Comparison of ENCODE assay signal across 15 cellular contexts in the genomic region with DNA sequence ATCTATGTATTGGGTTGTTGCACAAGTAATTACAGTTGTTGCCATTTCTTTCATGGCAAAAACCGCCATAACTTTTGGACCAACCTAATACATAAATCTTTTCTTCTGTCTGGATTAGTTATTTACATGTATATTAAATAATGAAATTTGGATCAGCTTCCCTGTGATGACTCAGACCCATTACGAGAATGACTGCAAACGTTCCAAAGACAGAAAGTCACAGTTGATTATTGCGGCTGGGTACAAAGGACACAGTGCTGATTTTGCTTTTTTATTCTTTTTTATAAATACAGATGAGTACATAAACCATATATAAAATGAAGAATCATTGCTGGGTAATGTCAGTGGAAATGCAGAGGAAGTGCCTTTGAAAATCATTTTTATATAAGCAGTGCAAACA.
DNase-seq lines count a peak whose midpoint lies in the region; ATAC-seq, FAIRE-seq and TF ChIP-seq lines count a peak whose summit lies in the region.
"Had no signal": no experiment of that assay in that cellular context is flagged by ENCODE, and none has a peak within 500 bp of the region (broad histone marks: within the 10 kb centered on the region; RNA-seq: fewer than 3 reads in every experiment).

No MANE protein-coding gene starts in this region.

- TF ChIP-seq POLR2A in IMR-90 (IDR thresholded peaks at IDR 0.05; ENCODE audit: low read depth, low read length) (no peak), gastrocnemius medialis (IDR thresholded peaks at IDR 0.05) (no peak)

- H3K9me3 ChIP-seq in IMR-90 (ENCODE audit: control insufficient read depth, insufficient read depth, low read length) (no peaks in the 10 kb centered on the region), gastrocnemius medialis (no peaks in the 10 kb centered on the region)
- H3K9me3 ChIP-seq: psoas muscle had no signal

- dilution Hi-C loops in IMR-90 (cut with HindIII; ENCODE audit: low sequenced_read_pairs, unreplicated experiment), result no loop called here

- no peak overlapping the region for H3K23ac ChIP-seq in IMR-90 (ENCODE audit: low read depth, low read length)

- peak; percentile 54 for DNase-seq in A172 (ENCODE audit: low spot score)
- DNase-seq in IMR-90, result peak; percentile 67
- peak; percentile 16 for DNase-seq in bronchial epithelial cell (ENCODE audit: low read depth)
- DNase-seq in hepatic stellate cell (ENCODE audit: low spot score), result peak; percentile 51
- no peak for DNase-seq in gastrocnemius medialis
- DNase-seq: activated effector memory CD4-positive, alpha-beta T cell treated with anti-CD3 and anti-CD28 coated beads, Interleukin-2, amount 50 U/mL, for 16 hours; GDM1; NCI-H187; NCI-H69; psoas muscle; stimulated activated CD4-positive, alpha-beta T cell treated with anti-CD3 and anti-CD28 coated beads, Interleukin-15, amount 100 ng/mL, for 24 hours had no signal

- H4K91ac ChIP-seq in IMR-90 (ENCODE audit: insufficient read depth, low read depth, low read length), result no peak overlapping the region

- TF ChIP-seq RAD21 in IMR-90 (IDR thresholded peaks at IDR 0.05; ENCODE audit: low read length), result no peak

- CTCF ChIA-PET in IMR-90 (lab: Yijun Ruan, JAX), result interaction anchor here (0.6 to 1.0 kb wide), 3 partner anchors 125 to 1352 kb away, joined by 3 to 6 read pairs (median 4); no protein-coding TSS in a partner anchor

- H3K9ac ChIP-seq in IMR-90 (ENCODE audit: low read depth, low read length), result no peak overlapping the region

- H4K20me1 ChIP-seq in IMR-90 (ENCODE audit: insufficient read depth, low read length), result no peaks in the 10 kb centered on the region

- H3K4me3 ChIP-seq in IMR-90 (ENCODE audit: insufficient read depth, low read depth, low read length) (no peak overlapping the region), bronchial epithelial cell (ENCODE audit: low read depth, low read length) (no peak overlapping the region), gastrocnemius medialis (no peak overlapping the region)
- H3K4me3 ChIP-seq: psoas muscle had no signal

- H3K36me3 ChIP-seq in IMR-90 (ENCODE audit: control insufficient read depth, insufficient read depth, low read length), result no peaks in the 10 kb centered on the region
- H3K36me3 ChIP-seq in bronchial epithelial cell (ENCODE audit: control insufficient read depth, insufficient read depth, low read length), result no peaks in the 10 kb centered on the region
- no peaks in the 10 kb centered on the region for H3K36me3 ChIP-seq in gastrocnemius medialis

- no peak overlapping the region for H4K8ac ChIP-seq in IMR-90 (ENCODE audit: low read depth in 2 of 2, low read length in 2 of 2)

- H2BK5ac ChIP-seq in IMR-90 (ENCODE audit: low read depth, low read length, poor library complexity, severe bottlenecking), result no peak overlapping the region

- ATAC-seq in IMR-90 (ENCODE audit: low read depth), result peak; percentile 38
- ATAC-seq in gastrocnemius medialis, result no peak
- no peak for ATAC-seq in HG03354 (IDR thresholded peaks at IDR 0.05; ENCODE audit: poor library complexity, severe bottlenecking, unreplicated experiment)
- ATAC-seq in HG03196 (IDR thresholded peaks at IDR 0.05; ENCODE audit: unreplicated experiment), result no peak
- no peak for ATAC-seq in HG03439 (IDR thresholded peaks at IDR 0.05; ENCODE audit: unreplicated experiment)
- ATAC-seq: left lobe of liver had no signal

- no peak overlapping the region for H2AFZ ChIP-seq in IMR-90 (replicated peaks; ENCODE audit: low read length, poor library complexity)

- H3K56ac ChIP-seq in IMR-90 (ENCODE audit: extremely low read depth, insufficient read depth, low read length), result no peak overlapping the region

- H3K27me3 ChIP-seq in IMR-90 (ENCODE audit: control insufficient read depth, insufficient read depth, low read length) (no peaks in the 10 kb centered on the region; the same call in 1 of the 2 replicates), bronchial epithelial cell (ENCODE audit: control insufficient read depth, insufficient read depth, low read length) (no peaks in the 10 kb centered on the region), gastrocnemius medialis (peaks cover 2 to 5% (median 3%) of the 10 kb centered on the region in 3 donors)

- POLR2A ChIA-PET in IMR-90 (lab: Charles Lee; ENCODE audit: unreplicated experiment), result no interaction called here

- H3K9me1 ChIP-seq in IMR-90 (ENCODE audit: insufficient read depth, low read length), result peaks cover 3% of the 10 kb centered on the region; the same call in 1 of the 2 replicates

- H2AK5ac ChIP-seq in IMR-90 (ENCODE audit: low read depth, low read length), result no peak overlapping the region

- no peak overlapping the region for H3K27ac ChIP-seq in IMR-90 (ENCODE audit: insufficient read depth, low read length)
- H3K27ac ChIP-seq in gastrocnemius medialis, result no peak overlapping the region
- H3K27ac ChIP-seq: psoas muscle had no signal

- no peak overlapping the region for H2AK9ac ChIP-seq in IMR-90 (replicated peaks; ENCODE audit: low read depth, low read length, poor library complexity)

- no peak overlapping the region for H2BK120ac ChIP-seq in IMR-90 (ENCODE audit: low read depth, low read length)

- peak overlapping the region; percentile 55; the same call in 1 of the 2 replicates for H3K4me2 ChIP-seq in IMR-90 (ENCODE audit: low read depth, low read length)

- in situ Hi-C loops in IMR-90 (cut with MboI; ENCODE audit: low sequenced_read_pairs) (loop anchor here (25.0 kb wide), 1 partner anchor 612 kb away; no protein-coding TSS in a partner anchor), gastrocnemius medialis (cut with MboI; ENCODE audit: low sequenced_read_pairs in 4 of 4) (loop anchor here in 1 of 4 donors (25.0 kb wide), 1 partner anchor 612 kb away; no protein-coding TSS in a partner anchor)

- no peak overlapping the region for H3K4ac ChIP-seq in IMR-90 (ENCODE audit: low read depth, low read length)

- H3K14ac ChIP-seq in IMR-90 (replicated peaks; ENCODE audit: low read depth, low read length), result no peak overlapping the region

- TF ChIP-seq CTCF in IMR-90 (conservative IDR thresholded peaks at IDR 0.05; ENCODE audit: low read depth, low read length) (no peak), bronchial epithelial cell (IDR thresholded peaks at IDR 0.05; ENCODE audit: insufficient read depth, low read length, severe bottlenecking) (no peak), gastrocnemius medialis (IDR thresholded peaks at IDR 0.05 in 4 of 5, conservative IDR thresholded peaks at IDR 0.05 in 1 of 5) (no peak)

- no CpG with 5 or more reads among the region's 4 CpGs for WGBS in IMR-90 (ENCODE audit: extremely low coverage in 2 of 2, insufficient read length in 1 of 2), 2 experiments

- no peak overlapping the region for H4K5ac ChIP-seq in IMR-90 (ENCODE audit: low read depth, low read length)

- intact Hi-C loops in IMR-90 (cut with micrococcal nuclease), result loop anchor here (2.0 to 10.0 kb wide), 3 partner anchors 125 to 249 kb away; partner anchors contain the start of gene TWIST2
- intact Hi-C loops in gastrocnemius medialis (cut with DNase I; ENCODE audit: low total_unique reads), result no loop called here

- no peak overlapping the region for H2BK15ac ChIP-seq in IMR-90 (ENCODE audit: low read depth, low read length)

- peaks cover 10% of the 10 kb centered on the region for H3K4me1 ChIP-seq in IMR-90 (ENCODE audit: control insufficient read depth, insufficient read depth, low read length)
- no peaks in the 10 kb centered on the region for H3K4me1 ChIP-seq in gastrocnemius medialis
- H3K4me1 ChIP-seq: psoas muscle had no signal

- no peak overlapping the region for H2BK20ac ChIP-seq in IMR-90 (ENCODE audit: low read depth, low read length)

- no TSS peak for BruUV-seq in IMR-90 (replicated peaks; lab: Mats Ljungman, UMichigan)

- FAIRE-seq in bronchial epithelial cell (lab: Jason Lieb, UNC), result no peak

- H3K18ac ChIP-seq in IMR-90 (ENCODE audit: low read depth, low read length), result no peak overlapping the region

- H3K79me1 ChIP-seq in IMR-90 (ENCODE audit: low read depth in 1 of 2, low read length in 2 of 2), result no peaks in the 10 kb centered on the region

TF ChIP-seq in IMR-90, 13 proteins besides CTCF, POLR2A, EP300 and RAD21:
- TF ChIP-seq RFX5 (IDR thresholded peaks at IDR 0.05; ENCODE audit: low read depth, low read length) (no peak), CHD1 (IDR thresholded peaks at IDR 0.05; ENCODE audit: low read depth, low read length) (no peak), MAFK (IDR thresholded peaks at IDR 0.05; ENCODE audit: low read depth, low read length) (0 out of 2 replicates have a peak, but pooled peaks have one; percentile 42), FOS (IDR thresholded peaks at IDR 0.05; ENCODE audit: low read depth, low read length) (peak; percentile 55; the same call in 1 of the 2 replicates), MAZ (IDR thresholded peaks at IDR 0.05; ENCODE audit: borderline replicate concordance, low read depth, low read length) (no peak), CEBPB (IDR thresholded peaks at IDR 0.05; ENCODE audit: low read depth, low read length) (peak; percentile 7; the same call in 1 of the 2 replicates), MXI1 (IDR thresholded peaks at IDR 0.05; ENCODE audit: borderline replicate concordance, low read depth, low read length) (no peak)
TF ChIP-seq in IMR-90: peak in this region for 3.

Comparison
In these comparisons a context has a peak if more than half of its experiments do, and no peak if none do; other contexts are left out.
1. DNase-seq: peak in A172 (single experiment), IMR-90 (single experiment), bronchial epithelial cell (single experiment) and hepatic stellate cell (single experiment); none in gastrocnemius medialis (0 of 2).